9 cellular contexts compared by ENCODE assay signal in genomic region chr7:35314354-35314753, GRCh38.
"Had no signal": no experiment of that assay in that cellular context is flagged by ENCODE, and none has a peak within 500 bp of the region (broad histone marks: within the 10 kb centered on the region; RNA-seq: fewer than 3 reads in every experiment).

No MANE protein-coding gene starts in this region.

- H3K4me1 ChIP-seq: HAP-1 had no signal

- H3K9me3 ChIP-seq: HAP-1 had no signal

- H3K36me3 ChIP-seq: HAP-1 had no signal

- H3K4me3 ChIP-seq: GM23248, GM23338, HAP-1 had no signal

- DNase-seq: GM23248, GOT3, H7, H9, HCEC 1CT, HFFc6 had no signal

- ATAC-seq: GM23338, HCT116 had no signal

- H3K27ac ChIP-seq: GM23248 had no signal
